ENCODE assay signal across 12 cellular contexts in genomic region chr1:180150982-180151381, GRCh38.
DNase-seq lines count a peak whose midpoint lies in the region; FAIRE-seq and TF ChIP-seq lines count a peak whose summit lies in the region.
"Had no signal": no experiment of that assay in that cellular context is flagged by ENCODE, and none has a peak within 500 bp of the region (broad histone marks: within the 10 kb centered on the region; RNA-seq: fewer than 3 reads in every experiment).

No MANE protein-coding gene starts in this region.

- no peaks in the 10 kb centered on the region for H3K36me3 Mint-ChIP-seq in activated naive CD4-positive, alpha-beta T cell treated with anti-CD3 and anti-CD28 coated beads, Interleukin-2, amount 10 ng/mL, durations not matched to agents 7 days and 5 days
- H3K36me3 Mint-ChIP-seq: activated naive CD4-positive, alpha-beta T cell treated with anti-CD3 and anti-CD28 coated beads, Interleukin-2, amount 50 U/mL, for 24 hours had no signal

- peaks cover 24% of the 10 kb centered on the region for H3K27me3 Mint-ChIP-seq in activated naive CD4-positive, alpha-beta T cell treated with anti-CD3 and anti-CD28 coated beads, Interleukin-2, amount 10 ng/mL, durations not matched to agents 7 days and 5 days
- H3K27me3 Mint-ChIP-seq: activated CD4-positive, alpha-beta memory T cell treated with anti-CD3 and anti-CD28 coated beads, Interleukin-2, amount 10 ng/mL, durations not matched to agents 7 days and 5 days; activated naive CD4-positive, alpha-beta T cell treated with anti-CD3 and anti-CD28 coated beads, Interleukin-2, amount 50 U/mL, for 24 hours had no signal

- H3K4me1 Mint-ChIP-seq in activated naive CD4-positive, alpha-beta T cell treated with anti-CD3 and anti-CD28 coated beads, Interleukin-2, amount 10 ng/mL, durations not matched to agents 7 days and 5 days, result peaks cover 24% of the 10 kb centered on the region

- no peaks in the 10 kb centered on the region for H3K27me3 ChIP-seq in adipocyte (replicated peaks; ENCODE audit: control insufficient read depth, insufficient read depth, low read length)

- H3K9ac ChIP-seq in adipocyte (ENCODE audit: low read length), result no peak overlapping the region

- in situ Hi-C loops in KBM-7 (cut with MboI; ENCODE audit: low pct_unique_long_range_greater_than_20kb, low sequenced_read_pairs), result no loop called here

- no peak overlapping the region for H3K4me3 ChIP-seq in adipocyte (ENCODE audit: low read length)
- H3K4me3 ChIP-seq: psoas muscle had no signal

- H3K36me3 ChIP-seq in adipocyte (ENCODE audit: control insufficient read depth, insufficient read depth, low read length, severe bottlenecking), result no peaks in the 10 kb centered on the region

- no peak for FAIRE-seq in D721Med (lab: Jason Lieb, UNC)

- no peaks in the 10 kb centered on the region for H3K9me3 ChIP-seq in adipocyte (ENCODE audit: control insufficient read depth, low read length)
- H3K9me3 ChIP-seq: psoas muscle had no signal

- no peaks in the 10 kb centered on the region for H3K9me3 Mint-ChIP-seq in activated naive CD4-positive, alpha-beta T cell treated with anti-CD3 and anti-CD28 coated beads, Interleukin-2, amount 10 ng/mL, durations not matched to agents 7 days and 5 days
- H3K9me3 Mint-ChIP-seq: activated CD4-positive, alpha-beta memory T cell treated with anti-CD3 and anti-CD28 coated beads, Interleukin-2, amount 10 ng/mL, durations not matched to agents 7 days and 5 days; activated naive CD4-positive, alpha-beta T cell treated with anti-CD3 and anti-CD28 coated beads, Interleukin-2, amount 50 U/mL, for 24 hours had no signal

- DNase-seq in AML-193 (lab: John Stamatoyannopoulos, UW), result peak; percentile 57 to 71
- peak; percentile 81 for DNase-seq in KBM-7
- DNase-seq in adipocyte (ENCODE audit: low read depth), result peak; percentile 48
- peak; percentile 24 for DNase-seq in kidney tubule cell (ENCODE audit: low spot score)
- no peak for DNase-seq in activated naive CD4-positive, alpha-beta T cell treated with anti-CD3 and anti-CD28 coated beads, Interleukin-2, amount 10 ng/mL, durations not matched to agents 7 days and 5 days
- no peak for DNase-seq in D721Med (ENCODE audit: insufficient read length, low spot score)
- DNase-seq in NCI-H2081 (lab: John Stamatoyannopoulos, UW), result no peak
- DNase-seq in DMS 273 (lab: John Stamatoyannopoulos, UW; ENCODE audit: unreplicated experiment), result no peak
- DNase-seq: activated CD4-positive, alpha-beta memory T cell treated with anti-CD3 and anti-CD28 coated beads, Interleukin-2, amount 10 ng/mL, durations not matched to agents 7 days and 5 days; NCI-H510A; psoas muscle had no signal

- no peak overlapping the region for H3K4me3 Mint-ChIP-seq in activated naive CD4-positive, alpha-beta T cell treated with anti-CD3 and anti-CD28 coated beads, Interleukin-2, amount 10 ng/mL, durations not matched to agents 7 days and 5 days
- H3K4me3 Mint-ChIP-seq: activated CD4-positive, alpha-beta memory T cell treated with anti-CD3 and anti-CD28 coated beads, Interleukin-2, amount 10 ng/mL, durations not matched to agents 7 days and 5 days; activated naive CD4-positive, alpha-beta T cell treated with anti-CD3 and anti-CD28 coated beads, Interleukin-2, amount 50 U/mL, for 24 hours had no signal

- CTCF ChIA-PET in activated naive CD4-positive, alpha-beta T cell treated with anti-CD3 and anti-CD28 coated beads, Interleukin-2, amount 10 ng/mL, durations not matched to agents 7 days and 5 days (lab: Charles Lee), result no interaction called here

- peaks cover 26% of the 10 kb centered on the region for H3K4me1 ChIP-seq in adipocyte (ENCODE audit: control insufficient read depth, insufficient read depth, low read length)

- H3K27ac Mint-ChIP-seq in activated naive CD4-positive, alpha-beta T cell treated with anti-CD3 and anti-CD28 coated beads, Interleukin-2, amount 10 ng/mL, durations not matched to agents 7 days and 5 days, result no peak overlapping the region
- H3K27ac Mint-ChIP-seq: activated CD4-positive, alpha-beta memory T cell treated with anti-CD3 and anti-CD28 coated beads, Interleukin-2, amount 10 ng/mL, durations not matched to agents 7 days and 5 days; activated naive CD4-positive, alpha-beta T cell treated with anti-CD3 and anti-CD28 coated beads, Interleukin-2, amount 50 U/mL, for 24 hours had no signal

- TF ChIP-seq CTCF in D721Med (IDR thresholded peaks at IDR 0.05; ENCODE audit: insufficient read depth, missing control alignments), result no peak

Comparison
In these comparisons a context has a peak if more than half of its experiments do, and no peak if none do; other contexts are left out.
1. DNase-seq: peak in AML-193 (2 of 2), KBM-7 (single experiment), adipocyte (single experiment) and kidney tubule cell (single experiment); none in activated naive CD4-positive, alpha-beta T cell treated with anti-CD3 and anti-CD28 coated beads, Interleukin-2, amount 10 ng/mL, durations not matched to agents 7 days and 5 days (single experiment), D721Med (single experiment), NCI-H2081 (0 of 2) and DMS 273 (single experiment).